8 cellular contexts compared by ENCODE assay signal in genomic region chr1:230068952-230069684, GRCh38. TPM values are rescaled to one million over a fixed set of nuclear protein-coding genes. Genes with fewer than 3 reads are reported as not detected.
A peak's percentile ranks its signal among the peaks of the same experiment; 100 is the strongest.
DNase-seq lines count a peak whose midpoint lies in the region; ATAC-seq and TF ChIP-seq lines count a peak whose summit lies in the region.

No MANE protein-coding gene starts in this region.

- no peak for TF ChIP-seq POLR2A in vagina (IDR thresholded peaks at IDR 0.05)

- H3K9me3 ChIP-seq in lower lobe of right lung (no peaks in the 10 kb centered on the region), vagina (no peaks in the 10 kb centered on the region)

- no peaks in the 10 kb centered on the region for H3K27me3 ChIP-seq in lower lobe of right lung (ENCODE audit: low read depth)
- H3K27me3 ChIP-seq in vagina, result no peaks in the 10 kb centered on the region

- ATAC-seq in lower lobe of right lung, result no peak
- ATAC-seq in HG03159 (IDR thresholded peaks at IDR 0.05; ENCODE audit: unreplicated experiment), result no peak

- H3K4me3 ChIP-seq in astrocyte of the spinal cord (ENCODE audit: low read depth, low read length), result peak overlapping the region; percentile 80
- H3K4me3 ChIP-seq in lower lobe of right lung, result peak overlapping the region; percentile 78
- H3K4me3 ChIP-seq in vagina, result peak overlapping the region; percentile 86 to 91

- H3K4me1 ChIP-seq in lower lobe of right lung, result peaks cover 24% of the 10 kb centered on the region
- H3K4me1 ChIP-seq in vagina, result peaks cover 67% of the 10 kb centered on the region

- TF ChIP-seq CTCF in astrocyte of the spinal cord (IDR thresholded peaks at IDR 0.05; ENCODE audit: low read depth, low read length) (peak; percentile 6), lower lobe of right lung (IDR thresholded peaks at IDR 0.05) (no peak), vagina (IDR thresholded peaks at IDR 0.05) (no peak)

- no peak overlapping the region for H3K27ac ChIP-seq in lower lobe of right lung
- peak overlapping the region; percentile 92 for H3K27ac ChIP-seq in vagina

- H3K36me3 ChIP-seq in lower lobe of right lung (no peaks in the 10 kb centered on the region), vagina (no peaks in the 10 kb centered on the region)

- in situ Hi-C loops in astrocyte of the spinal cord (cut with HindIII; ENCODE audit: low sequenced_read_pairs), result no loop called here

- DNase-seq in NCI-H526 (lab: John Stamatoyannopoulos, UW) (peak; percentile 9 to 46), NCI-H526 treated with DMSO at 0.1 percent for 48 hours (lab: John Stamatoyannopoulos, UW) (no peak), NCI-H1092 treated with DMSO at 0.1 percent for 48 hours (lab: John Stamatoyannopoulos, UW) (peak; percentile 35), astrocyte of the spinal cord (ENCODE audit: low read depth, low spot score) (no peak), lower lobe of right lung (no peak), vagina (ENCODE audit: extremely low spot score in 2 of 2) (peak in 1 of 2 donors; percentile 76), cortex of kidney (lab: John Stamatoyannopoulos, UW) (no peak)

- intact Hi-C loops in lower lobe of right lung (cut with DNase I) (no loop called here), vagina (cut with DNase I) (loop anchor here (10.0 kb wide), 1 partner anchor 404 kb away; no protein-coding TSS in a partner anchor)

RNA-seq across cellular contexts. Expression of gene GALNT2, which starts 2.1 kb away (rescaled TPM):
- total RNA-seq in lower lobe of right lung (48.0 TPM), vagina (51.6 TPM)

Comparison
In these comparisons a context has a peak if more than half of its experiments do, and no peak if none do; other contexts are left out.
1. DNase-seq: peak in NCI-H526 (2 of 2) and NCI-H1092 treated with DMSO at 0.1 percent for 48 hours (single experiment); none in NCI-H526 treated with DMSO at 0.1 percent for 48 hours (single experiment), astrocyte of the spinal cord (single experiment), lower lobe of right lung (single experiment) and cortex of kidney (single experiment).
2. Peak in every context shown above with its lines, with median percentiles within 50 percentile points of each other: H3K4me3 ChIP-seq.